ENCODE assay signal across 9 cellular contexts in genomic region chr22:42074846-42075245, GRCh38. TPM values are rescaled to one million over a fixed set of nuclear protein-coding genes. Genes with fewer than 3 reads are reported as not detected.
DNase-seq lines count a peak whose midpoint lies in the region; ATAC-seq, FAIRE-seq and TF ChIP-seq lines count a peak whose summit lies in the region.
"Had no signal": no experiment of that assay in that cellular context is flagged by ENCODE, and none has a peak within 500 bp of the region (broad histone marks: within the 10 kb centered on the region; RNA-seq: fewer than 3 reads in every experiment).

No MANE protein-coding gene starts in this region.

- H3K9me3 ChIP-seq in HEK293 (ENCODE audit: control insufficient read depth, insufficient read depth, low read depth, low read length) (no peaks in the 10 kb centered on the region), astrocyte (ENCODE audit: insufficient read depth, low read depth, low read length) (no peaks in the 10 kb centered on the region), keratinocyte (ENCODE audit: control insufficient read depth, low read depth, low read length) (peaks cover 3% of the 10 kb centered on the region)

- CTCF ChIA-PET in HEK293 (lab: Yijun Ruan, JAX), result interaction anchor here (2.2 kb wide), 1 partner anchor 15 kb away, joined by 10 read pairs; the partner anchor contains the start of gene NDUFA6

- H2AFZ ChIP-seq in astrocyte (ENCODE audit: low read depth, low read length) (peak overlapping the region; percentile 86), keratinocyte (ENCODE audit: control insufficient read depth, low read length) (no peak overlapping the region)

- H3K27ac Mint-ChIP-seq in astrocyte (ENCODE audit: unreplicated experiment), result no peak overlapping the region
- H3K27ac Mint-ChIP-seq in stimulated activated effector memory CD8-positive, alpha-beta T cell treated with anti-CD3 and anti-CD28 coated beads, Interleukin-12 subunit alpha, Interleukin-12 subunit beta, amount 100 ng/mL, for 72 hours, result peak overlapping the region; percentile 89

- POLR2A ChIA-PET in HEK293 (lab: Yijun Ruan, JAX), result interaction anchor here (0.8 to 0.9 kb wide), 2 partner anchors 9 to 15 kb away, joined by 3 to 6 read pairs; partner anchors contain the start of gene NDUFA6

- H3K4me1 Mint-ChIP-seq in astrocyte (ENCODE audit: low read depth, unreplicated experiment), result no peaks in the 10 kb centered on the region
- peaks cover 44% of the 10 kb centered on the region for H3K4me1 Mint-ChIP-seq in stimulated activated effector memory CD8-positive, alpha-beta T cell treated with anti-CD3 and anti-CD28 coated beads, Interleukin-12 subunit alpha, Interleukin-12 subunit beta, amount 100 ng/mL, for 72 hours

- H3K27ac ChIP-seq in HEK293 (ENCODE audit: extremely low read depth, low read depth, low read length), result no peak overlapping the region
- H3K27ac ChIP-seq in astrocyte (ENCODE audit: low read depth, low read length), result peak overlapping the region; percentile 64
- H3K27ac ChIP-seq in keratinocyte (ENCODE audit: control insufficient read depth, insufficient read depth, low read length), result peak overlapping the region; percentile 14

- H3K4me1 ChIP-seq in HEK293 (ENCODE audit: control insufficient read depth, insufficient read depth, low read length) (peaks cover 2% of the 10 kb centered on the region; the same call in 1 of the 2 replicates), astrocyte (ENCODE audit: insufficient read depth, low read length) (peaks cover 27% of the 10 kb centered on the region), keratinocyte (ENCODE audit: control insufficient read depth, extremely low read depth, insufficient read depth, low read length) (peaks cover 21% of the 10 kb centered on the region)

- peaks cover 13% of the 10 kb centered on the region for H3K9me3 Mint-ChIP-seq in astrocyte (ENCODE audit: unreplicated experiment)
- H3K9me3 Mint-ChIP-seq in stimulated activated effector memory CD8-positive, alpha-beta T cell treated with anti-CD3 and anti-CD28 coated beads, Interleukin-12 subunit alpha, Interleukin-12 subunit beta, amount 100 ng/mL, for 72 hours, result no peaks in the 10 kb centered on the region

- no peaks in the 10 kb centered on the region for H3K27me3 ChIP-seq in astrocyte (ENCODE audit: insufficient read depth, low read length)
- no peaks in the 10 kb centered on the region for H3K27me3 ChIP-seq in keratinocyte (ENCODE audit: control insufficient read depth, extremely low read depth, insufficient read depth, low read length)

- H3K9ac ChIP-seq in astrocyte (ENCODE audit: low read length) (peak overlapping the region; percentile 90), keratinocyte (ENCODE audit: control insufficient read depth, extremely low read depth, insufficient read depth, low read length) (peak overlapping the region; percentile 72)

- H3K27me3 Mint-ChIP-seq in astrocyte (ENCODE audit: low read depth, unreplicated experiment), result no peaks in the 10 kb centered on the region

- H4K20me1 ChIP-seq in astrocyte (ENCODE audit: insufficient read depth, low read length) (no peaks in the 10 kb centered on the region), keratinocyte (ENCODE audit: control insufficient read depth, extremely low read depth, insufficient read depth, low read length) (no peaks in the 10 kb centered on the region)

- H3K36me3 ChIP-seq in HEK293 (ENCODE audit: control insufficient read depth in 2 of 2, insufficient read depth in 1 of 2, low read length in 2 of 2), result no peaks in the 10 kb centered on the region
- no peaks in the 10 kb centered on the region for H3K36me3 ChIP-seq in astrocyte (ENCODE audit: insufficient read depth, low read length)
- peaks cover 0 to 2% of the 10 kb centered on the region in 2 experiments for H3K36me3 ChIP-seq in keratinocyte (ENCODE audit: control insufficient read depth in 2 of 2, extremely low read depth in 1 of 2, insufficient read depth in 2 of 2, low read length in 2 of 2)

- no peak for ATAC-seq in stimulated activated effector memory CD8-positive, alpha-beta T cell treated with anti-CD3 and anti-CD28 coated beads, Interleukin-12 subunit alpha, Interleukin-12 subunit beta, amount 100 ng/mL, for 72 hours
- ATAC-seq in GM21737 (IDR thresholded peaks at IDR 0.05; ENCODE audit: unreplicated experiment), result no peak

- no peak for DNase-seq in astrocyte (ENCODE audit: low read depth)
- DNase-seq in keratinocyte (ENCODE audit: low read depth, low spot score), result no peak
- DNase-seq in stimulated activated effector memory CD8-positive, alpha-beta T cell treated with anti-CD3 and anti-CD28 coated beads, Interleukin-12 subunit alpha, Interleukin-12 subunit beta, amount 100 ng/mL, for 72 hours (ENCODE audit: low spot score in 2 of 2), result no peak
- no peak for DNase-seq in NCI-H2171 treated with DMSO at 0.1 percent for 48 hours (lab: John Stamatoyannopoulos, UW)
- no peak for DNase-seq in NCI-H146 treated with DMSO at 0.1 percent for 48 hours (lab: John Stamatoyannopoulos, UW; ENCODE audit: unreplicated experiment)
- DNase-seq in midbrain (lab: John Stamatoyannopoulos, UW), result no peak
- DNase-seq: NCI-H446 had no signal

- TF ChIP-seq CTCF in HEK293 (tag by site-specific recombination; IDR thresholded peaks at IDR 0.05) (no peak), astrocyte (IDR thresholded peaks at IDR 0.05; ENCODE audit: insufficient read depth, low read depth, low read length) (no peak), keratinocyte (optimal IDR thresholded peaks at IDR 0.05 in 1 of 3, IDR thresholded peaks at IDR 0.05 in 1 of 3, conservative IDR thresholded peaks at IDR 0.05 in 1 of 3; ENCODE audit: extremely low read depth in 1 of 3, insufficient read depth in 2 of 3, low read length in 3 of 3) (no peak)

- H3K4me2 ChIP-seq in astrocyte (ENCODE audit: low read length) (peak overlapping the region; percentile 85), keratinocyte (ENCODE audit: control insufficient read depth, extremely low read depth, insufficient read depth, low read depth, low read length) (peak overlapping the region; percentile 66)

- H3K36me3 Mint-ChIP-seq in astrocyte (ENCODE audit: low read depth, unreplicated experiment), result peaks cover 2% of the 10 kb centered on the region
- H3K36me3 Mint-ChIP-seq in stimulated activated effector memory CD8-positive, alpha-beta T cell treated with anti-CD3 and anti-CD28 coated beads, Interleukin-12 subunit alpha, Interleukin-12 subunit beta, amount 100 ng/mL, for 72 hours, result peaks cover 17% of the 10 kb centered on the region

- H3K9me1 ChIP-seq in keratinocyte (ENCODE audit: control insufficient read depth, extremely low read depth, insufficient read depth, low read length), result no peaks in the 10 kb centered on the region

- dilution Hi-C loops in keratinocyte (cut with MboI; ENCODE audit: extremely low pct_ligation_motif_present, low sequenced_read_pairs), result no loop called here

- no peak overlapping the region for H3K4me3 ChIP-seq in HEK293 (ENCODE audit: low read depth, low read length)
- H3K4me3 ChIP-seq in astrocyte (ENCODE audit: insufficient read depth, low read depth, low read length), result peak overlapping the region; percentile 48
- peak overlapping the region; percentile 35 to 54 (median 44) for H3K4me3 ChIP-seq in keratinocyte (ENCODE audit: control insufficient read depth in 2 of 3, extremely low read depth in 1 of 3, insufficient read depth in 2 of 3, low read depth in 1 of 3, low read length in 3 of 3)

- peaks cover 14% of the 10 kb centered on the region for H3K79me2 ChIP-seq in astrocyte (ENCODE audit: insufficient read depth, low read length)
- H3K79me2 ChIP-seq in keratinocyte (ENCODE audit: control insufficient read depth, insufficient read depth, low read length), result peaks cover 3% of the 10 kb centered on the region

- FAIRE-seq in astrocyte (lab: Jason Lieb, UNC), result no peak
- FAIRE-seq in keratinocyte (lab: Jason Lieb, UNC), result no peak

- H3K4me3 Mint-ChIP-seq in astrocyte (ENCODE audit: unreplicated experiment), result no peak overlapping the region
- peak overlapping the region; percentile 59 for H3K4me3 Mint-ChIP-seq in stimulated activated effector memory CD8-positive, alpha-beta T cell treated with anti-CD3 and anti-CD28 coated beads, Interleukin-12 subunit alpha, Interleukin-12 subunit beta, amount 100 ng/mL, for 72 hours

RNA-seq across cellular contexts. Expression of gene PHETA2, which starts 0.8 kb away (rescaled TPM):
- 0.12 and 0.18 TPM in 2 replicates for total RNA-seq in astrocyte
- polyA plus RNA-seq in keratinocyte, result 0.80 to 2.2 TPM (median 1.4 TPM) in 3 replicates
- polyA plus RNA-seq in keratinocyte (2011; ENCODE audit: low read depth), result 0.19 TPM
- 0.55 and 0.96 TPM in 2 replicates for polyA plus RNA-seq in keratinocyte (2011; cell fraction: cytosol; rRNA removed)
- 1.4 and 2.1 TPM in 2 replicates for polyA plus RNA-seq in keratinocyte (2011; cell fraction: nucleus; rRNA removed)
- 1.2 and 1.6 TPM in 2 replicates for polyA plus RNA-seq in keratinocyte (2012; ENCODE audit: low replicate concordance)
- polyA minus RNA-seq in keratinocyte, result 0.42 to 1.7 TPM (median 0.49 TPM) in 3 replicates
- polyA minus RNA-seq in keratinocyte (2011; cell fraction: cytosol; rRNA and poly(A)+ RNA removed), result 1.2 TPM
- polyA minus RNA-seq in keratinocyte (2011; cell fraction: nucleus; rRNA and poly(A)+ RNA removed), result 0.47 and 0.63 TPM in 2 replicates

RNA-seq across cellular contexts. Expression of gene NAGA, which starts 4.2 kb away (rescaled TPM):
- 8.9 TPM in 2 replicates for total RNA-seq in astrocyte
- polyA plus RNA-seq in keratinocyte, result 17.0 to 20.9 TPM (median 20.5 TPM) in 3 replicates
- polyA plus RNA-seq in keratinocyte (2011; ENCODE audit: low read depth), result 1.00 TPM
- polyA plus RNA-seq in keratinocyte (2011; cell fraction: cytosol; rRNA removed), result 8.8 and 10.4 TPM in 2 replicates
- 20.9 and 26.2 TPM in 2 replicates for polyA plus RNA-seq in keratinocyte (2011; cell fraction: nucleus; rRNA removed)
- 4.6 and 16.5 TPM in 2 replicates for polyA plus RNA-seq in keratinocyte (2012; ENCODE audit: low replicate concordance)
- polyA minus RNA-seq in keratinocyte, result 23.7 to 38.9 TPM (median 28.4 TPM) in 3 replicates
- polyA minus RNA-seq in keratinocyte (2011; cell fraction: cytosol; rRNA and poly(A)+ RNA removed), result 19.2 TPM
- 23.7 and 27.8 TPM in 2 replicates for polyA minus RNA-seq in keratinocyte (2011; cell fraction: nucleus; rRNA and poly(A)+ RNA removed)

RNA-seq across cellular contexts. Expression of gene SMDT1, which starts 4.7 kb away (rescaled TPM):
- total RNA-seq in astrocyte, result 29.3 and 31.1 TPM in 2 replicates
- polyA plus RNA-seq in keratinocyte, result 21.1 to 30.0 TPM (median 21.6 TPM) in 3 replicates
- polyA plus RNA-seq in keratinocyte (2011; ENCODE audit: low read depth), result 10.3 TPM
- polyA plus RNA-seq in keratinocyte (2011; cell fraction: cytosol; rRNA removed), result 21.5 and 33.2 TPM in 2 replicates
- polyA plus RNA-seq in keratinocyte (2011; cell fraction: nucleus; rRNA removed), result 9.5 TPM in 2 replicates
- 50.4 and 51.3 TPM in 2 replicates for polyA plus RNA-seq in keratinocyte (2012; ENCODE audit: low replicate concordance)
- 3.6 to 4.5 TPM (median 3.7 TPM) in 3 replicates for polyA minus RNA-seq in keratinocyte
- polyA minus RNA-seq in keratinocyte (2011; cell fraction: cytosol; rRNA and poly(A)+ RNA removed), result 4.8 TPM
- 1.0 and 2.1 TPM in 2 replicates for polyA minus RNA-seq in keratinocyte (2011; cell fraction: nucleus; rRNA and poly(A)+ RNA removed)

RNA-seq across cellular contexts. Expression of gene NDUFA6, which starts 15.7 kb away (rescaled TPM):
- 58.6 and 58.7 TPM in 2 replicates for total RNA-seq in astrocyte
- 46.3 to 86.7 TPM (median 54.6 TPM) in 3 replicates for polyA plus RNA-seq in keratinocyte
- 103 TPM for polyA plus RNA-seq in keratinocyte (2011; ENCODE audit: low read depth)
- 46.7 and 55.7 TPM in 2 replicates for polyA plus RNA-seq in keratinocyte (2011; cell fraction: cytosol; rRNA removed)
- polyA plus RNA-seq in keratinocyte (2011; cell fraction: nucleus; rRNA removed), result 20.8 and 24.3 TPM in 2 replicates
- 75.3 and 79.5 TPM in 2 replicates for polyA plus RNA-seq in keratinocyte (2012; ENCODE audit: low replicate concordance)
- 13.2 to 14.5 TPM (median 13.7 TPM) in 3 replicates for polyA minus RNA-seq in keratinocyte
- polyA minus RNA-seq in keratinocyte (2011; cell fraction: cytosol; rRNA and poly(A)+ RNA removed), result 17.1 TPM
- polyA minus RNA-seq in keratinocyte (2011; cell fraction: nucleus; rRNA and poly(A)+ RNA removed), result 4.5 and 6.6 TPM in 2 replicates

RNA-seq across cellular contexts. Expression of gene CYP2D6, which starts 55.8 kb away (rescaled TPM):
- total RNA-seq in astrocyte, result 0.82 and 0.91 TPM in 2 replicates
- 0.74 to 2.8 TPM (median 0.81 TPM) in 3 replicates for polyA plus RNA-seq in keratinocyte
- polyA plus RNA-seq in keratinocyte (2011; ENCODE audit: low read depth), result 0.81 TPM
- polyA plus RNA-seq in keratinocyte (2011; cell fraction: cytosol; rRNA removed), result 0.18 and 0.35 TPM in 2 replicates
- 11.0 and 13.8 TPM in 2 replicates for polyA plus RNA-seq in keratinocyte (2011; cell fraction: nucleus; rRNA removed)
- polyA plus RNA-seq in keratinocyte (2012; ENCODE audit: low replicate concordance), result 0.45 and 4.0 TPM in 2 replicates
- 1.5 to 5.3 TPM (median 3.2 TPM) in 3 replicates for polyA minus RNA-seq in keratinocyte
- polyA minus RNA-seq in keratinocyte (2011; cell fraction: cytosol; rRNA and poly(A)+ RNA removed), result not detected
- polyA minus RNA-seq in keratinocyte (2011; cell fraction: nucleus; rRNA and poly(A)+ RNA removed), result 3.2 and 4.4 TPM in 2 replicates
